ENCODE assay signal across 21 cellular contexts in genomic region chr5:2024986-2025721, GRCh38.
A peak's percentile ranks its signal among the peaks of the same experiment; 100 is the strongest.
DNase-seq lines count a peak whose midpoint lies in the region; ATAC-seq and TF ChIP-seq lines count a peak whose summit lies in the region.
"Had no signal": no experiment of that assay in that cellular context is flagged by ENCODE, and none has a peak within 500 bp of the region (broad histone marks: within the 10 kb centered on the region; RNA-seq: fewer than 3 reads in every experiment).

No MANE protein-coding gene starts in this region.

- no peaks in the 10 kb centered on the region for H3K9me2 ChIP-seq in GM23248 (ENCODE audit: insufficient read depth)

- H3K4me3 ChIP-seq in breast epithelium (peak overlapping the region in 1 of 3 donors; percentile 2), fibroblast of mammary gland (ENCODE audit: control insufficient read depth, low read depth, low read length) (no peak overlapping the region), GM23248 (no peak overlapping the region)
- H3K4me3 ChIP-seq: BLaER1 treated with 17β-estradiol and CSF1 and Interleukin-3, amounts not matched to agents 10 nM and 100 nM; MG63 had no signal

- POLR2A ChIA-PET in MCF 10A (lab: Yijun Ruan, JAX) = no interaction called here
- POLR2A ChIA-PET in WTC11 (lab: Charles Lee) = no interaction called here

- no TSS peak for BruUV-seq in MCF 10A (replicated peaks; lab: Mats Ljungman, UMichigan)

- H3K4me2 ChIP-seq in GM23248 (ENCODE audit: unreplicated experiment) = no peak overlapping the region

- H3K9me3 Mint-ChIP-seq in MCF 10A (ENCODE audit: unreplicated experiment) = peaks cover 15% of the 10 kb centered on the region
- H3K9me3 Mint-ChIP-seq in WTC11 = peaks cover 29% of the 10 kb centered on the region

- no peak for TF ChIP-seq CTCF in breast epithelium (IDR thresholded peaks at IDR 0.05)
- TF ChIP-seq CTCF in MCF 10A (IDR thresholded peaks at IDR 0.05; ENCODE audit: unreplicated experiment) = no peak
- no peak for TF ChIP-seq CTCF in WTC11 (IDR thresholded peaks at IDR 0.05)
- no peak for TF ChIP-seq CTCF in fibroblast of mammary gland (conservative IDR thresholded peaks at IDR 0.05; ENCODE audit: control insufficient read depth, insufficient read depth, low read depth, low read length)

- no peaks in the 10 kb centered on the region for H3K79me2 ChIP-seq in GM23248 (ENCODE audit: insufficient read depth)

- WGBS in GM23248 (ENCODE audit: low coverage in 1 of 2, low lambda C conversion rate in 2 of 2, missing lambda C conversion rate in 2 of 2), 2 experiments = 37 to 39% methylated on average over 13 of the region's 13 CpGs

- H3K27me3 ChIP-seq in breast epithelium (no peaks in the 10 kb centered on the region), GM23248 (replicated peaks; ENCODE audit: insufficient read depth) (0 out of 2 replicates have a peak, but pooled peaks cover 6% of the 10 kb centered on the region)
- H3K27me3 ChIP-seq: BLaER1 treated with 17β-estradiol and CSF1 and Interleukin-3, amounts not matched to agents 10 nM and 100 nM; MG63 had no signal

- no peak overlapping the region for H3K4me3 Mint-ChIP-seq in MCF 10A (ENCODE audit: unreplicated experiment)
- H3K4me3 Mint-ChIP-seq in WTC11 = no peak overlapping the region
- H3K4me3 Mint-ChIP-seq: CD4-positive, alpha-beta memory T cell had no signal

- H2AFZ ChIP-seq in GM23248 = no peak overlapping the region

- no peak overlapping the region for H3K9ac ChIP-seq in GM23248
- H3K9ac ChIP-seq: BLaER1 treated with 17β-estradiol and CSF1 and Interleukin-3, amounts not matched to agents 10 nM and 100 nM had no signal

- H3K27ac Mint-ChIP-seq in MCF 10A (ENCODE audit: low read depth, unreplicated experiment) (no peak overlapping the region), WTC11 (no peak overlapping the region)
- H3K27ac Mint-ChIP-seq: CD4-positive, alpha-beta memory T cell had no signal

- H3K27me3 Mint-ChIP-seq in MCF 10A (ENCODE audit: insufficient read depth, unreplicated experiment) = no peaks in the 10 kb centered on the region
- peaks cover 4% of the 10 kb centered on the region for H3K27me3 Mint-ChIP-seq in WTC11 (ENCODE audit: low read depth)

- H3K27ac ChIP-seq in breast epithelium = peak overlapping the region; percentile 28 to 30
- H3K27ac ChIP-seq in GM23248 = no peak overlapping the region
- H3K27ac ChIP-seq: BLaER1 treated with 17β-estradiol and CSF1 and Interleukin-3, amounts not matched to agents 10 nM and 100 nM had no signal

- CTCF ChIA-PET in MCF 10A (lab: Yijun Ruan, JAX) = interaction anchor here (1.3 kb wide), 1 partner anchor 262 kb away, joined by 4 read pairs; no protein-coding TSS in a partner anchor
- CTCF ChIA-PET in WTC11 (lab: Charles Lee) = interaction anchor here (0.5 to 1.0 kb wide), 2 partner anchors 14 to 70 kb away, joined by 3 read pairs; no protein-coding TSS in a partner anchor

- H4K20me1 ChIP-seq in GM23248 (ENCODE audit: insufficient read depth) = no peaks in the 10 kb centered on the region
- H4K20me1 ChIP-seq: BLaER1 treated with 17β-estradiol and CSF1 and Interleukin-3, amounts not matched to agents 10 nM and 100 nM had no signal

- H3K9me3 ChIP-seq in breast epithelium (no peaks in the 10 kb centered on the region), GM23248 (ENCODE audit: low read depth) (no peaks in the 10 kb centered on the region)

- H3K36me3 ChIP-seq in breast epithelium = no peaks in the 10 kb centered on the region
- no peaks in the 10 kb centered on the region for H3K36me3 ChIP-seq in GM23248 (ENCODE audit: low read depth)
- H3K36me3 ChIP-seq: BLaER1 treated with 17β-estradiol and CSF1 and Interleukin-3, amounts not matched to agents 10 nM and 100 nM; MG63 had no signal

- DNase-seq in breast epithelium (ENCODE audit: low spot score in 2 of 2) (no peak), MCF 10A (ENCODE audit: unreplicated experiment) (no peak), WTC11 (ENCODE audit: low spot score) (no peak), fibroblast of mammary gland (ENCODE audit: low read depth) (peak; percentile 31), NCI-H774 (lab: John Stamatoyannopoulos, UW) (no peak), GM23248 (no peak), NCI-H748 (lab: John Stamatoyannopoulos, UW; ENCODE audit: unreplicated experiment) (no peak)
- DNase-seq: 8988T; Caco-2; CD4-positive, alpha-beta memory T cell; DMS 273 treated with DMSO at 0.1 percent for 48 hours; DMS79 treated with DMSO at 0.1 percent for 48 hours; Kasumi-1; MG63; NCI-H1092 treated with DMSO at 0.1 percent for 48 hours; NCI-H146; NCI-H2029; NCI-H345; NCI-H524; Right ventricle myocardium superior had no signal

- no peaks in the 10 kb centered on the region for H3K4me1 ChIP-seq in breast epithelium
- no peaks in the 10 kb centered on the region for H3K4me1 ChIP-seq in GM23248 (ENCODE audit: insufficient read depth)
- H3K4me1 ChIP-seq: Caco-2 had no signal

- no peaks in the 10 kb centered on the region for H3F3A ChIP-seq in GM23248 (ENCODE audit: insufficient read depth)

- H3K36me3 Mint-ChIP-seq in MCF 10A (ENCODE audit: insufficient read depth, unreplicated experiment) (no peaks in the 10 kb centered on the region), WTC11 (peaks cover 10% of the 10 kb centered on the region; the same call in 1 of the 2 replicates)
- H3K36me3 Mint-ChIP-seq: CD4-positive, alpha-beta memory T cell had no signal

- in situ Hi-C loops in GM23248 (cut with MboI) = no loop called here

- H3K4me1 Mint-ChIP-seq in MCF 10A (ENCODE audit: insufficient read depth, unreplicated experiment) (peaks cover 5% of the 10 kb centered on the region), WTC11 (peaks cover 6% of the 10 kb centered on the region)

- TF ChIP-seq POLR2A in breast epithelium (IDR thresholded peaks at IDR 0.05) = no peak

- intact Hi-C loops in breast epithelium (cut with DNase I; ENCODE audit: low total_unique reads) = no loop called here
- intact Hi-C loops in MCF 10A (cut with micrococcal nuclease) = no loop called here

- peak; percentile 57 for ATAC-seq in WTC11

TF ChIP-seq in WTC11, 78 proteins besides CTCF, POLR2A, EP300 and RAD21 (continues in another document):
- TF ChIP-seq ZNF532 (CRISPR knock-in tag; IDR thresholded peaks at IDR 0.05; ENCODE audit: borderline replicate concordance) = no peak
- TF ChIP-seq NFE2L1 (CRISPR knock-in tag; IDR thresholded peaks at IDR 0.05) = no peak
- no peak for TF ChIP-seq TEAD1 (CRISPR knock-in tag; IDR thresholded peaks at IDR 0.05)
- TF ChIP-seq MAX (CRISPR knock-in tag; IDR thresholded peaks at IDR 0.05) = no peak
- no peak for TF ChIP-seq ZNF423 (CRISPR knock-in tag; IDR thresholded peaks at IDR 0.05)
- no peak for TF ChIP-seq KAT7 (CRISPR knock-in tag; IDR thresholded peaks at IDR 0.05; ENCODE audit: borderline replicate concordance)
- TF ChIP-seq ZNF232 (CRISPR knock-in tag; IDR thresholded peaks at IDR 0.05) = no peak
- TF ChIP-seq ZNF416 (CRISPR knock-in tag; IDR thresholded peaks at IDR 0.05) = no peak
- no peak for TF ChIP-seq JUN (CRISPR knock-in tag; IDR thresholded peaks at IDR 0.05)
- TF ChIP-seq ZMAT4 (CRISPR knock-in tag; IDR thresholded peaks at IDR 0.05) = no peak
- TF ChIP-seq ELF4 (CRISPR knock-in tag; IDR thresholded peaks at IDR 0.05; ENCODE audit: low read depth) = no peak
- no peak for TF ChIP-seq MXD4 (CRISPR knock-in tag; IDR thresholded peaks at IDR 0.05; ENCODE audit: borderline replicate concordance)
- TF ChIP-seq, protein P1, sequence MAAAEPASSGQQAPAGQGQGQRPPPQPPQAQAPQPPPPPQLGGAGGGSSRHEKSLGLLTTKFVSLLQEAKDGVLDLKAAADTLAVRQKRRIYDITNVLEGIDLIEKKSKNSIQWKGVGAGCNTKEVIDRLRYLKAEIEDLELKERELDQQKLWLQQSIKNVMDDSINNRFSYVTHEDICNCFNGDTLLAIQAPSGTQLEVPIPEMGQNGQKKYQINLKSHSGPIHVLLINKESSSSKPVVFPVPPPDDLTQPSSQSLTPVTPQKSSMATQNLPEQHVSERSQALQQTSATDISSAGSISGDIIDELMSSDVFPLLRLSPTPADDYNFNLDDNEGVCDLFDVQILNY (CRISPR knock-in tag; IDR thresholded peaks at IDR 0.05) = no peak
- TF ChIP-seq ZNF121 (CRISPR knock-in tag; IDR thresholded peaks at IDR 0.05) = no peak
- no peak for TF ChIP-seq SMAD4 (CRISPR knock-in tag; IDR thresholded peaks at IDR 0.05)
